26 cellular contexts compared by ENCODE assay signal in the genomic region with DNA sequence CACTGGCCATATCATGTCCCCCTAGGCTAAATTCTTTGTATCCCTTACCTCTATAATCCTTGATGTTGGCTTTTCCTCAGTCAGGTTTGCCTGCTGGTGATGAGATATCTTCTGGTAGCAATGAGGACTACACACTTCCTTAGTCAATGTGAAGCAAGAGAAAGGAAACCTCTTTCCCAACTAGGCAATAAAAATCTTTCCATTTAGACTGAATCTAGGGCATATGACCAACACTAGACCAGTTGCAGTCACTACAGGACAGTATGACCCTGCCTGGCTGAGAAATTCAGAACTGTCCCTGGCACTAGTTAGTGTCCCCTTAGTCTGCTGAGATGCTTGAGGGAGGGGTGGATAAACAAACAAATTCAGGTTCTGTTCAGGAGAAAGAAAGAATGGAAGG.
"Had no signal": no experiment of that assay in that cellular context is flagged by ENCODE, and none has a peak within 500 bp of the region (broad histone marks: within the 10 kb centered on the region; RNA-seq: fewer than 3 reads in every experiment).

No MANE protein-coding gene starts in this region.

- H2AFZ ChIP-seq: neural progenitor cell, parathyroid adenoma had no signal

- H3K79me2 ChIP-seq: parathyroid adenoma had no signal

- H3K27me3 Mint-ChIP-seq: progenitor cell of endocrine pancreas; stimulated activated naive CD8-positive, alpha-beta T cell treated with anti-CD3 and anti-CD28 coated beads, Interleukin-15, amount 100 ng/mL, for 72 hours had no signal

- H3K4me2 ChIP-seq: neural progenitor cell had no signal

- H3K4me1 ChIP-seq: left lung, neural progenitor cell, parathyroid adenoma, right lobe of liver, thyroid gland had no signal

- H3K27ac Mint-ChIP-seq: endodermal cell, mesothelial cell of epicardium, nephron, neural progenitor cell had no signal

- H3K9ac ChIP-seq: neural progenitor cell, parathyroid adenoma had no signal

- H3K4me3 Mint-ChIP-seq: endodermal cell; mesothelial cell of epicardium; naive thymus-derived CD4-positive, alpha-beta T cell; nephron; neural progenitor cell; stimulated activated naive CD8-positive, alpha-beta T cell treated with anti-CD3 and anti-CD28 coated beads, Interleukin-15, amount 100 ng/mL, for 72 hours had no signal

- H3K27ac ChIP-seq: dorsolateral prefrontal cortex, epithelial cell of prostate, gastroesophageal sphincter, heart left ventricle, left lung, neural progenitor cell, parathyroid adenoma, right lobe of liver, thyroid gland had no signal

- H3K4me1 Mint-ChIP-seq: endodermal cell; nephron; neural progenitor cell; stimulated activated naive CD8-positive, alpha-beta T cell treated with anti-CD3 and anti-CD28 coated beads, Interleukin-15, amount 100 ng/mL, for 72 hours had no signal

- DNase-seq: dorsolateral prefrontal cortex; effector CD4-positive, alpha-beta T cell; endodermal cell; foreskin fibroblast; heart left ventricle; hippocampal formation; left cardiac atrium; left lung; mesenchymal stem cell; naive thymus-derived CD4-positive, alpha-beta T cell; right lobe of liver; small intestine; stimulated activated CD4-positive, alpha-beta T cell treated with anti-CD3 and anti-CD28 coated beads, Interleukin-15, amount 100 ng/mL, for 24 hours; stimulated activated CD4-positive, alpha-beta T cell treated with anti-CD3 and anti-CD28 coated beads, Interleukin-2, amount 100 ng/mL, for 48 hours; stimulated activated naive CD4-positive, alpha-beta T cell; stimulated activated naive CD8-positive, alpha-beta T cell treated with anti-CD3 and anti-CD28 coated beads, Interleukin-15, amount 100 ng/mL, for 72 hours; thyroid gland; trophoblast cell had no signal

- H3K27me3 ChIP-seq: dorsolateral prefrontal cortex, gastroesophageal sphincter, heart left ventricle, left lung, neural progenitor cell, right lobe of liver, thyroid gland had no signal

- H3K4me3 ChIP-seq: dorsolateral prefrontal cortex, gastroesophageal sphincter, heart left ventricle, left lung, neural progenitor cell, right lobe of liver, thyroid gland had no signal

- H3K36me3 Mint-ChIP-seq: neural progenitor cell had no signal

- H3K9me3 ChIP-seq: left lung, right lobe of liver, thyroid gland had no signal

- ATAC-seq: esophagus mucosa; gastroesophageal sphincter; heart left ventricle; left cardiac atrium; left lung; naive thymus-derived CD4-positive, alpha-beta T cell; right lobe of liver; stimulated activated naive CD8-positive, alpha-beta T cell treated with anti-CD3 and anti-CD28 coated beads, Interleukin-15, amount 100 ng/mL, for 72 hours had no signal

- H3K36me3 ChIP-seq: gastroesophageal sphincter, heart left ventricle, left lung, neural progenitor cell, right lobe of liver, thyroid gland had no signal
